In genomic region chr15:73488698-73489097, GRCh38 we compare ENCODE assay signal across 39 cellular contexts. TPM values are rescaled to one million over a fixed set of nuclear protein-coding genes. Genes with fewer than 3 reads are reported as not detected.
"Had no signal": no experiment of that assay in that cellular context is flagged by ENCODE, and none has a peak within 500 bp of the region (broad histone marks: within the 10 kb centered on the region; RNA-seq: fewer than 3 reads in every experiment).

No MANE protein-coding gene starts in this region.

- ATAC-seq: activated naive CD4-positive, alpha-beta T cell treated with anti-CD3 and anti-CD28 coated beads, Interleukin-2, amount 50 U/mL, for 72 hours; activated naive CD8-positive, alpha-beta T cell treated with anti-CD3 and anti-CD28 coated beads, Interleukin-2, amount 50 U/mL, for 24 hours; activated T-cell treated with anti-CD3 and anti-CD28 coated beads, Interleukin-2, amount 50 U/mL, for 4 hours; activated T-cell treated with anti-CD3 and anti-CD28 coated beads, Interleukin-2, amount 50 U/mL, for 72 hours; activated T-helper 17 cell treated with anti-CD3 and anti-CD28 coated beads, Interleukin-2, amount 50 U/mL, for 72 hours; body of pancreas had no signal

- H3K4me3 ChIP-seq: adrenal gland, ascending aorta, body of pancreas, breast epithelium, cardiac muscle cell, colonic mucosa had no signal

- H3K4me1 ChIP-seq: adrenal gland, ascending aorta, body of pancreas, breast epithelium, colonic mucosa had no signal

- FAIRE-seq: astrocyte, bronchial epithelial cell, colon had no signal

- H3K27ac ChIP-seq: adrenal gland, ascending aorta, body of pancreas, brain microvascular endothelial cell, breast epithelium, cardiac muscle cell, colonic mucosa had no signal

- H3K9me3 ChIP-seq: adrenal gland, ascending aorta, body of pancreas, breast epithelium, colonic mucosa had no signal

- H3K36me3 ChIP-seq: adrenal gland, ascending aorta, brain microvascular endothelial cell, breast epithelium, cardiac muscle cell, colonic mucosa had no signal

- H3K27me3 ChIP-seq: ascending aorta, body of pancreas, brain microvascular endothelial cell, breast epithelium, cardiac muscle cell, colonic mucosa had no signal

- DNase-seq: activated effector memory CD4-positive, alpha-beta T cell treated with anti-CD3 and anti-CD28 coated beads, Interleukin-2, amount 50 U/mL, for 16 hours; activated gamma-delta T cell; activated gamma-delta T cell treated with Interleukin-2 at 50 U/mL for 16 hours; activated naive CD4-positive, alpha-beta T cell; activated naive CD4-positive, alpha-beta T cell treated with anti-CD3 and anti-CD28 coated beads for 36 hours; activated naive CD4-positive, alpha-beta T cell treated with anti-CD3 and anti-CD28 coated beads, Interleukin-2, amount 10 ng/mL, durations not matched to agents 7 days and 5 days; activated naive CD4-positive, alpha-beta T cell treated with anti-CD3 and anti-CD28 coated beads, Interleukin-2, amount 50 U/mL, for 16 hours; activated naive CD4-positive, alpha-beta T cell treated with Interleukin-2 at 50 U/mL for 16 hours; activated naive CD8-positive, alpha-beta T cell treated with anti-CD3 and anti-CD28 coated beads for 36 hours; activated naive CD8-positive, alpha-beta T cell treated with anti-CD3 and anti-CD28 coated beads, Interleukin-2, amount 10 ng/mL, durations not matched to agents 7 days and 5 days; activated naive CD8-positive, alpha-beta T cell treated with anti-CD3 and anti-CD28 coated beads, Interleukin-2, amount 50 U/mL, for 24 hours; activated T-cell treated with anti-CD3 and anti-CD28 coated beads, Interleukin-2, amount 50 U/mL, for 4 hours; activated T-cell treated with anti-CD3 and anti-CD28 coated beads, Interleukin-2, amount 50 U/mL, for 48 hours; activated T-cell treated with anti-CD3 and anti-CD28 coated beads, Interleukin-2, amount 50 U/mL, for 72 hours; adrenal gland; amniotic stem cell; amygdala; anterior cingulate cortex; aorta; body of pancreas; brain microvascular endothelial cell; caudate nucleus; central memory CD4-positive, alpha-beta T cell; cerebellar nuclear complex; colonic mucosa had no signal

RNA-seq across cellular contexts. Expression of gene REC114, which starts 45.7 kb away (rescaled TPM):
- total RNA-seq: activated naive CD4-positive, alpha-beta T cell treated with anti-CD3 and anti-CD28 coated beads for 36 hours; activated naive CD4-positive, alpha-beta T cell treated with anti-CD3 and anti-CD28 coated beads, Interleukin-2, amount 50 U/mL, for 72 hours; activated naive CD8-positive, alpha-beta T cell treated with anti-CD3 and anti-CD28 coated beads for 36 hours; activated naive CD8-positive, alpha-beta T cell treated with anti-CD3 and anti-CD28 coated beads, Interleukin-2, amount 10 ng/mL, durations not matched to agents 7 days and 5 days; activated T-cell treated with anti-CD3 and anti-CD28 coated beads, Interleukin-2, amount 50 U/mL, for 4 hours; activated T-cell treated with anti-CD3 and anti-CD28 coated beads, Interleukin-2, amount 50 U/mL, for 72 hours; activated T-helper 1 cell treated with anti-CD3 and anti-CD28 coated beads, Interleukin-12 subunit alpha, Interleukin-12 subunit beta, Interleukin-2, Interleukin-4 antibody, amounts not matched to agents 30 ng/mL and 10 ng/mL and 1 ng/mL, durations not matched to agents 14 hours and 24 hours and 36 hours; activated T-helper 17 cell treated with anti-CD3 and anti-CD28 coated beads, Interleukin-2, amount 50 U/mL, for 72 hours; activated T-helper 2 cell treated with anti-CD3 and anti-CD28 coated beads, Interferon-gamma antibody, Interleukin-2, Interleukin-4, amounts not matched to agents 10 μg/mL and 5 μg/mL and 100 μg/mL, durations not matched to agents 14 hours and 24 hours and 36 hours; adrenal gland; aorta; ascending aorta; astrocyte; body of pancreas; breast epithelium; bronchial epithelial cell; cardiac septum; cerebellum; chondrocyte; colonic mucosa had no signal
- polyA plus RNA-seq: adipose tissue, aorta had no signal
